Comparison of ENCODE assay signal across 17 cellular contexts in the genomic region with DNA sequence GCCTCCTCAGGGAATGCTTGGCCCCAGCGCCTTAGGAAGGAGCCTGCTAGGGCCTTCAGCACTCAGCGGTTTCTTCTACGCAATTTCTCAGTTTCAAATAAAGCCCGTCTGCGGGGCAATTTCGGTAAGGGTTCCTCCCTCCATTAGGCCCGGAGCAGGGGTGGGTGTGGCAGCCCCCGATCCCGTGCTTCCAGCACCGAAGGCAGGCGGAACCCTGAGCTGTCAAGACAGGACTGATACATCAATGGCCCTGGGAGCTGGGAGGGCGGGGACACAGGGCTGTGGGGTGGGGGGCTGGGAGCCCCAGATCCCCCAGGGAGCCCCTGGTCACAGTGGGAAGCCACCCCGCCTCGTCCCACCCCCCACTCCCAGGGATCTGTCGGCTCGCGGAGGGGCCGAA.
"Had no signal": no experiment of that assay in that cellular context is flagged by ENCODE, and none has a peak within 500 bp of the region (broad histone marks: within the 10 kb centered on the region; RNA-seq: fewer than 3 reads in every experiment).

No MANE protein-coding gene starts in this region.

- H3K27ac Mint-ChIP-seq: activated naive CD4-positive, alpha-beta T cell treated with anti-CD3 and anti-CD28 coated beads, Interleukin-2, amount 50 U/mL, for 24 hours; activated T-cell treated with anti-CD3 and anti-CD28 coated beads, Interleukin-2, amount 50 U/mL, for 72 hours; progenitor cell of endocrine pancreas; stimulated activated naive B cell treated with anti-CD40 and anti-IgM and Interleukin-4, amounts not matched to agents 10 μg/mL and 1 μg/mL and 100 μg/mL, for 72 hours; T-helper 1 cell treated with Interleukin-12 subunit alpha and Interleukin-12 subunit beta and Interleukin-4 antibody, amounts not matched to agents 30 μg/mL and 1 μg/mL, for 36 hours had no signal

- DNase-seq: activated CD4-positive, alpha-beta T cell treated with anti-CD3 and anti-CD28 coated beads, Interleukin-2, amount 50 U/mL, for 1 hour; activated CD4-positive, CD25-positive, alpha-beta regulatory T cell treated with anti-CD3 and anti-CD28 coated beads, Interleukin-2, amount 50 U/mL, for 72 hours; activated CD8-positive, alpha-beta memory T cell treated with anti-CD3 and anti-CD28 coated beads, Interleukin-2, amount 50 U/mL, for 4 hours; activated effector memory CD4-positive, alpha-beta T cell treated with anti-CD3 and anti-CD28 coated beads, Interleukin-2, amount 50 U/mL, for 16 hours; cerebellar nuclear complex; effector CD4-positive, alpha-beta T cell; naive B cell; right lobe of liver; stimulated activated CD4-positive, alpha-beta T cell treated with anti-CD3 and anti-CD28 coated beads, Interleukin-4, amount 100 ng/mL, for 4 hours; stimulated activated naive B cell treated with anti-CD40 and anti-IgM and Interleukin-4, amounts not matched to agents 10 μg/mL and 1 μg/mL and 100 μg/mL, for 72 hours; tibial artery had no signal

- H3K27me3 ChIP-seq: right lobe of liver, tibial artery had no signal

- H3K27me3 Mint-ChIP-seq: activated naive CD4-positive, alpha-beta T cell treated with anti-CD3 and anti-CD28 coated beads, Interleukin-2, amount 50 U/mL, for 24 hours; naive B cell; progenitor cell of endocrine pancreas; stimulated activated naive B cell treated with anti-CD40 and anti-IgM and Interleukin-4, amounts not matched to agents 10 μg/mL and 1 μg/mL and 100 μg/mL, for 72 hours had no signal

- H3K4me1 Mint-ChIP-seq: activated naive CD4-positive, alpha-beta T cell treated with anti-CD3 and anti-CD28 coated beads, Interleukin-2, amount 50 U/mL, for 24 hours; neural crest cell; stimulated activated naive B cell treated with anti-CD40 and anti-IgM and Interleukin-4, amounts not matched to agents 10 μg/mL and 1 μg/mL and 100 μg/mL, for 72 hours had no signal

- H3K4me3 Mint-ChIP-seq: activated naive CD4-positive, alpha-beta T cell treated with anti-CD3 and anti-CD28 coated beads, Interleukin-2, amount 50 U/mL, for 24 hours; activated T-cell treated with anti-CD3 and anti-CD28 coated beads, Interleukin-2, amount 50 U/mL, for 72 hours; naive B cell; neural crest cell; stimulated activated naive B cell treated with anti-CD40 and anti-IgM and Interleukin-4, amounts not matched to agents 10 μg/mL and 1 μg/mL and 100 μg/mL, for 72 hours; T-helper 1 cell treated with Interleukin-12 subunit alpha and Interleukin-12 subunit beta and Interleukin-4 antibody, amounts not matched to agents 30 μg/mL and 1 μg/mL, for 36 hours had no signal

- H3K4me3 ChIP-seq: mucosa of descending colon, right lobe of liver, tibial artery had no signal

- H3K4me1 ChIP-seq: right lobe of liver, tibial artery had no signal

- H3K36me3 Mint-ChIP-seq: activated naive CD4-positive, alpha-beta T cell treated with anti-CD3 and anti-CD28 coated beads, Interleukin-2, amount 50 U/mL, for 24 hours; naive B cell had no signal

- H3K9me3 ChIP-seq: mucosa of descending colon, right lobe of liver, tibial artery had no signal

- H3K9me3 Mint-ChIP-seq: activated naive CD4-positive, alpha-beta T cell treated with anti-CD3 and anti-CD28 coated beads, Interleukin-2, amount 50 U/mL, for 24 hours; activated T-cell treated with anti-CD3 and anti-CD28 coated beads, Interleukin-2, amount 50 U/mL, for 72 hours; naive B cell; neural crest cell; stimulated activated naive B cell treated with anti-CD40 and anti-IgM and Interleukin-4, amounts not matched to agents 10 μg/mL and 1 μg/mL and 100 μg/mL, for 72 hours; T-helper 1 cell treated with Interleukin-12 subunit alpha and Interleukin-12 subunit beta and Interleukin-4 antibody, amounts not matched to agents 30 μg/mL and 1 μg/mL, for 36 hours had no signal

- H3K27ac ChIP-seq: right lobe of liver, tibial artery had no signal
